ENCODE assay signal across 2 cellular contexts in genomic region chr1:66359815-66360214, GRCh38.
TF ChIP-seq lines count a peak whose summit lies in the region.

No MANE protein-coding gene starts in this region.

TF ChIP-seq in HCT116, 20 proteins besides CTCF, POLR2A, EP300 and RAD21 (continued from another document):
- TF ChIP-seq, protein P1, sequence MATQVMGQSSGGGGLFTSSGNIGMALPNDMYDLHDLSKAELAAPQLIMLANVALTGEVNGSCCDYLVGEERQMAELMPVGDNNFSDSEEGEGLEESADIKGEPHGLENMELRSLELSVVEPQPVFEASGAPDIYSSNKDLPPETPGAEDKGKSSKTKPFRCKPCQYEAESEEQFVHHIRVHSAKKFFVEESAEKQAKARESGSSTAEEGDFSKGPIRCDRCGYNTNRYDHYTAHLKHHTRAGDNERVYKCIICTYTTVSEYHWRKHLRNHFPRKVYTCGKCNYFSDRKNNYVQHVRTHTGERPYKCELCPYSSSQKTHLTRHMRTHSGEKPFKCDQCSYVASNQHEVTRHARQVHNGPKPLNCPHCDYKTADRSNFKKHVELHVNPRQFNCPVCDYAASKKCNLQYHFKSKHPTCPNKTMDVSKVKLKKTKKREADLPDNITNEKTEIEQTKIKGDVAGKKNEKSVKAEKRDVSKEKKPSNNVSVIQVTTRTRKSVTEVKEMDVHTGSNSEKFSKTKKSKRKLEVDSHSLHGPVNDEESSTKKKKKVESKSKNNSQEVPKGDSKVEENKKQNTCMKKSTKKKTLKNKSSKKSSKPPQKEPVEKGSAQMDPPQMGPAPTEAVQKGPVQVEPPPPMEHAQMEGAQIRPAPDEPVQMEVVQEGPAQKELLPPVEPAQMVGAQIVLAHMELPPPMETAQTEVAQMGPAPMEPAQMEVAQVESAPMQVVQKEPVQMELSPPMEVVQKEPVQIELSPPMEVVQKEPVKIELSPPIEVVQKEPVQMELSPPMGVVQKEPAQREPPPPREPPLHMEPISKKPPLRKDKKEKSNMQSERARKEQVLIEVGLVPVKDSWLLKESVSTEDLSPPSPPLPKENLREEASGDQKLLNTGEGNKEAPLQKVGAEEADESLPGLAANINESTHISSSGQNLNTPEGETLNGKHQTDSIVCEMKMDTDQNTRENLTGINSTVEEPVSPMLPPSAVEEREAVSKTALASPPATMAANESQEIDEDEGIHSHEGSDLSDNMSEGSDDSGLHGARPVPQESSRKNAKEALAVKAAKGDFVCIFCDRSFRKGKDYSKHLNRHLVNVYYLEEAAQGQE (IDR thresholded peaks at IDR 0.05; ENCODE audit: low read depth), result no peak

TF ChIP-seq in neural cell, 6 proteins besides CTCF, POLR2A, EP300 and RAD21 (continued from another document):
- TF ChIP-seq, protein P1 (IDR thresholded peaks at IDR 0.05; ENCODE audit: borderline replicate concordance), result no peak
- no peak for TF ChIP-seq POLR2AphosphoS5 (IDR thresholded peaks at IDR 0.05)
